ENCODE assay signal across 1 cellular context in genomic region chr20:2890743-2891142, GRCh38.
TF ChIP-seq lines count a peak whose summit lies in the region.

No MANE protein-coding gene starts in this region.

TF ChIP-seq in WTC11, 78 proteins besides CTCF, POLR2A, EP300 and RAD21 (continued from another document):
- TF ChIP-seq ZNF512 (CRISPR knock-in tag; IDR thresholded peaks at IDR 0.05; ENCODE audit: borderline replicate concordance) (no peak), ZNF396 (CRISPR knock-in tag; IDR thresholded peaks at IDR 0.05; ENCODE audit: borderline replicate concordance) (no peak), HMGA2 (CRISPR knock-in tag; IDR thresholded peaks at IDR 0.05) (no peak), ATF6 (CRISPR knock-in tag; IDR thresholded peaks at IDR 0.05) (no peak), MYBL2 (CRISPR knock-in tag; IDR thresholded peaks at IDR 0.05) (no peak), E2F1 (CRISPR knock-in tag; IDR thresholded peaks at IDR 0.05) (no peak), ARID4B (CRISPR knock-in tag; IDR thresholded peaks at IDR 0.05; ENCODE audit: borderline replicate concordance) (no peak), JAZF1 (CRISPR knock-in tag; IDR thresholded peaks at IDR 0.05) (no peak), RORB (CRISPR knock-in tag; IDR thresholded peaks at IDR 0.05) (no peak), ATF3 (CRISPR knock-in tag; conservative IDR thresholded peaks at IDR 0.05) (no peak), IRF2 (CRISPR knock-in tag; IDR thresholded peaks at IDR 0.05; ENCODE audit: borderline replicate concordance, low read depth) (no peak), MAX (CRISPR knock-in tag; IDR thresholded peaks at IDR 0.05) (no peak)
